ENCODE assay signal across 20 cellular contexts in the genomic region with DNA sequence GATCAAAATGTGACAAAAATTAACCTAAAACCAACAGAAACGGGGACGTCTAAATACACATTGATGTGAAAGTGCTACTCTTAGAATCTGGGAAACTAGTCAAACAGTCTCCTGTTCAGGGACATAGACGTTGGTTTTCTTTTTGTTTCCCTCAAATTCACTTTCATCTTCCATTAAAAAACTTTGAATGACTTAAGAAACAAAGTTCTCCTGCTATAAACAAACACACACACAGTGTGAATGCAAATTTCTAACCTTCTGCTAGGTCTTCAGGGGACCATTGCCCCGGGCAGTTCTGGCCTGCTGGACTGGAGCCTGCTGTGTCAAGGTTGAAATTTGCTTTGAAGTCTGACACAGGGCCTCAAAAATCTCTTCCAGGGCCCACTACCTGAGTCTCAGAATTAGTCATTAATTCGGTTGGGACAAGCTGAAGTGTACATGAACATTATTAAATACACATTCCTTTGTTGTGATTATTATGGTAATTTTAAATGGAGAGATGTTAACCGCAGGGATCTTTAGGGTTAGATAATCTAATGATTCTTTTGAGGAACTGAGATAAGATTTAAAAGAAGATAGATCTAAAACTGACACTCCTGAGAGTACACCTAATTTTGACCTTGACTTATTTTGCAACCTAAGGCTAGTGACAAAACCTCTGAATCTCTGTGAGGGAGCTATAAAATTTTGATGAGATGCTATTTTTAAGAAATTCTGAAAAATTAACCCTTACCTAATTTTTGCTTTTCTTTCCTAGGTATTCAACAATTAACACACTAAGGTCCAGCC.
DNase-seq lines count a peak whose midpoint lies in the region; ATAC-seq, FAIRE-seq and TF ChIP-seq lines count a peak whose summit lies in the region.
"Had no signal": no experiment of that assay in that cellular context is flagged by ENCODE, and none has a peak within 500 bp of the region (broad histone marks: within the 10 kb centered on the region; RNA-seq: fewer than 3 reads in every experiment).

No MANE protein-coding gene starts in this region.

- H3K79me2 ChIP-seq in mesendoderm (ENCODE audit: control insufficient read depth, insufficient read depth, low read length) = no peaks in the 10 kb centered on the region

- H2BK120ac ChIP-seq in mesendoderm (ENCODE audit: low read depth, low read length) = no peak overlapping the region

- no peak overlapping the region for H3K9ac ChIP-seq in mesendoderm (ENCODE audit: low read length)

- H3K9me3 ChIP-seq in thyroid gland = no peaks in the 10 kb centered on the region
- H3K9me3 ChIP-seq: esophagus muscularis mucosa had no signal

- no peak overlapping the region for H3K56ac ChIP-seq in mesendoderm (ENCODE audit: low read length)

- DNase-seq in Caki2 (ENCODE audit: low read depth) (peak; percentile 2), NCI-H226 (peak; percentile 50), bronchial epithelial cell (ENCODE audit: low read depth) (peak; percentile 88), mesendoderm (peak; percentile 70), AG20443 (ENCODE audit: low spot score) (no peak), thyroid gland (no peak)
- DNase-seq in activated T-helper 2 cell treated with anti-CD3 and anti-CD28 coated beads, Interferon-gamma antibody, Interleukin-2, Interleukin-4, amounts not matched to agents 10 μg/mL and 5 μg/mL and 100 μg/mL, durations not matched to agents 14 hours and 24 hours and 36 hours (ENCODE audit: low spot score) = no peak
- DNase-seq: activated CD4-positive, alpha-beta T cell treated with anti-CD3 and anti-CD28 coated beads, Interleukin-2, amount 50 U/mL, for 4 hours; hippocampal formation; IMR-90; NCI-H1105 treated with DMSO at 0.1 percent for 48 hours; NCI-H82; occipital lobe; small intestine; stimulated activated naive CD8-positive, alpha-beta T cell treated with anti-CD3 and anti-CD28 coated beads, Interleukin-15, Interleukin-2, amounts not matched to agents 100 U/mL and 50 U/mL, for 24 hours had no signal

- no peak for FAIRE-seq in bronchial epithelial cell (lab: Jason Lieb, UNC)
- FAIRE-seq: G401.6, small intestine had no signal

- WGBS in mesendoderm (ENCODE audit: extremely low coverage, insufficient coverage, low lambda C conversion rate) = 100% methylated on average over 1 of the region's 6 CpGs
- WGBS in thyroid gland, 2 donors = 43 to 46% methylated on average over 6 of the region's 6 CpGs

- H3K4ac ChIP-seq in mesendoderm (ENCODE audit: low read depth, low read length) = no peak overlapping the region

- H3K27ac ChIP-seq in mesendoderm (ENCODE audit: low read depth, low read length) (peak overlapping the region; percentile 34), thyroid gland (no peak overlapping the region)
- H3K27ac ChIP-seq: coronary artery, esophagus muscularis mucosa had no signal

- in situ Hi-C loops in Caki2 (cut with HindIII; ENCODE audit: low pct_unique_long_range_greater_than_20kb, low sequenced_read_pairs) = no loop called here

- no peaks in the 10 kb centered on the region for H3K27me3 ChIP-seq in bronchial epithelial cell (ENCODE audit: control insufficient read depth, insufficient read depth, low read length)
- H3K27me3 ChIP-seq in mesendoderm (ENCODE audit: insufficient read depth, low read length, poor library complexity) = no peaks in the 10 kb centered on the region
- H3K27me3 ChIP-seq in thyroid gland = no peaks in the 10 kb centered on the region
- H3K27me3 ChIP-seq: esophagus muscularis mucosa had no signal

- no peak for TF ChIP-seq CTCF in bronchial epithelial cell (IDR thresholded peaks at IDR 0.05; ENCODE audit: insufficient read depth, low read length, severe bottlenecking)
- no peak for TF ChIP-seq CTCF in thyroid gland (IDR thresholded peaks at IDR 0.05)

- no peak overlapping the region for H2AK5ac ChIP-seq in mesendoderm (ENCODE audit: low read length)

- no peaks in the 10 kb centered on the region for H3K27me3 Mint-ChIP-seq in activated T-helper 2 cell treated with anti-CD3 and anti-CD28 coated beads, Interferon-gamma antibody, Interleukin-2, Interleukin-4, amounts not matched to agents 10 μg/mL and 5 μg/mL and 100 μg/mL, durations not matched to agents 14 hours and 24 hours and 36 hours (ENCODE audit: low read depth)

- H2BK5ac ChIP-seq in mesendoderm (ENCODE audit: low read length) = no peak overlapping the region

- H3K4me1 Mint-ChIP-seq in activated T-helper 2 cell treated with anti-CD3 and anti-CD28 coated beads, Interferon-gamma antibody, Interleukin-2, Interleukin-4, amounts not matched to agents 10 μg/mL and 5 μg/mL and 100 μg/mL, durations not matched to agents 14 hours and 24 hours and 36 hours (ENCODE audit: low read depth) = no peaks in the 10 kb centered on the region

- no peak overlapping the region for H4K5ac ChIP-seq in mesendoderm (ENCODE audit: low read length)

- H3K4me1 ChIP-seq in mesendoderm (ENCODE audit: control insufficient read depth, low read depth, low read length) (peaks cover 4% of the 10 kb centered on the region), thyroid gland (no peaks in the 10 kb centered on the region)
- H3K4me1 ChIP-seq: esophagus muscularis mucosa had no signal

- H3K4me3 ChIP-seq in bronchial epithelial cell (ENCODE audit: low read depth, low read length) (no peak overlapping the region), mesendoderm (ENCODE audit: low read length) (no peak overlapping the region), thyroid gland (replicated peaks in 1 of 3) (no peak overlapping the region)
- H3K4me3 ChIP-seq: coronary artery, esophagus muscularis mucosa had no signal

- H3K36me3 ChIP-seq in bronchial epithelial cell (ENCODE audit: control insufficient read depth, insufficient read depth, low read length) (no peaks in the 10 kb centered on the region), mesendoderm (ENCODE audit: control insufficient read depth, insufficient read depth, low read length) (no peaks in the 10 kb centered on the region), thyroid gland (no peaks in the 10 kb centered on the region)
- H3K36me3 ChIP-seq: esophagus muscularis mucosa had no signal

- no peaks in the 10 kb centered on the region for H3K36me3 Mint-ChIP-seq in activated T-helper 2 cell treated with anti-CD3 and anti-CD28 coated beads, Interferon-gamma antibody, Interleukin-2, Interleukin-4, amounts not matched to agents 10 μg/mL and 5 μg/mL and 100 μg/mL, durations not matched to agents 14 hours and 24 hours and 36 hours (ENCODE audit: low read depth)

- peaks cover 36% of the 10 kb centered on the region for H3K9me3 Mint-ChIP-seq in activated T-helper 2 cell treated with anti-CD3 and anti-CD28 coated beads, Interferon-gamma antibody, Interleukin-2, Interleukin-4, amounts not matched to agents 10 μg/mL and 5 μg/mL and 100 μg/mL, durations not matched to agents 14 hours and 24 hours and 36 hours

- no peak overlapping the region for H3K23ac ChIP-seq in mesendoderm (ENCODE audit: low read length)

- intact Hi-C loops in activated T-helper 2 cell treated with anti-CD3 and anti-CD28 coated beads, Interferon-gamma antibody, Interleukin-2, Interleukin-4, amounts not matched to agents 10 μg/mL and 5 μg/mL and 100 μg/mL, durations not matched to agents 14 hours and 24 hours and 36 hours (cut with micrococcal nuclease) = no loop called here
- intact Hi-C loops in thyroid gland (cut with DNase I) = no loop called here

- no peak for TF ChIP-seq POLR2A in thyroid gland (IDR thresholded peaks at IDR 0.05)

- H3K79me1 ChIP-seq in mesendoderm (ENCODE audit: low read length) = no peaks in the 10 kb centered on the region

- H2BK15ac ChIP-seq in mesendoderm (replicated peaks; ENCODE audit: low read depth) = peak overlapping the region; percentile 4

- H4K8ac ChIP-seq in mesendoderm (ENCODE audit: low read depth, low read length) = no peak overlapping the region

- H3K4me3 Mint-ChIP-seq in activated T-helper 2 cell treated with anti-CD3 and anti-CD28 coated beads, Interferon-gamma antibody, Interleukin-2, Interleukin-4, amounts not matched to agents 10 μg/mL and 5 μg/mL and 100 μg/mL, durations not matched to agents 14 hours and 24 hours and 36 hours (ENCODE audit: low read depth) = no peak overlapping the region

- no peak for ATAC-seq in GM21619 (IDR thresholded peaks at IDR 0.05; ENCODE audit: unreplicated experiment)
- ATAC-seq: Right ventricle myocardium inferior; stimulated activated naive CD8-positive, alpha-beta T cell treated with anti-CD3 and anti-CD28 coated beads, Interleukin-15, Interleukin-2, amounts not matched to agents 100 U/mL and 50 U/mL, for 24 hours had no signal

- H3K4me2 ChIP-seq in mesendoderm (ENCODE audit: low read length) = no peak overlapping the region

- no peak overlapping the region for H3K18ac ChIP-seq in mesendoderm (ENCODE audit: low read length)

- no peak overlapping the region for H3K27ac Mint-ChIP-seq in activated T-helper 2 cell treated with anti-CD3 and anti-CD28 coated beads, Interferon-gamma antibody, Interleukin-2, Interleukin-4, amounts not matched to agents 10 μg/mL and 5 μg/mL and 100 μg/mL, durations not matched to agents 14 hours and 24 hours and 36 hours

Comparison
In these comparisons a context has a peak if more than half of its experiments do, and no peak if none do; other contexts are left out.
1. DNase-seq: peak in Caki2 (single experiment), NCI-H226 (single experiment), bronchial epithelial cell (single experiment) and mesendoderm (single experiment); none in AG20443 (single experiment), activated T-helper 2 cell treated with anti-CD3 and anti-CD28 coated beads, Interferon-gamma antibody, Interleukin-2, Interleukin-4, amounts not matched to agents 10 μg/mL and 5 μg/mL and 100 μg/mL, durations not matched to agents 14 hours and 24 hours and 36 hours (single experiment) and thyroid gland (0 of 2).